ENCODE assay signal across 38 cellular contexts in genomic region chr7:72038022-72038732, GRCh38.
"Had no signal": no experiment of that assay in that cellular context is flagged by ENCODE, and none has a peak within 500 bp of the region (broad histone marks: within the 10 kb centered on the region; RNA-seq: fewer than 3 reads in every experiment).

No MANE protein-coding gene starts in this region.

- H3K27me3 ChIP-seq: ascending aorta, cardiac muscle cell, Peyer's patch, SJSA1 had no signal

- H3K4me1 Mint-ChIP-seq: activated CD4-positive, alpha-beta memory T cell treated with anti-CD3 and anti-CD28 coated beads, Interleukin-2, amount 10 ng/mL, durations not matched to agents 7 days and 5 days; activated CD8-positive, alpha-beta memory T cell treated with anti-CD3 and anti-CD28 coated beads, Interleukin-2, amount 10 ng/mL, durations not matched to agents 7 days and 5 days; activated naive CD4-positive, alpha-beta T cell treated with anti-CD3 and anti-CD28 coated beads, Interleukin-2, amount 50 U/mL, for 24 hours; activated naive CD8-positive, alpha-beta T cell treated with anti-CD3 and anti-CD28 coated beads, Interleukin-2, amount 10 ng/mL, durations not matched to agents 7 days and 5 days; activated T-helper 17 cell treated with anti-CD3 and anti-CD28 coated beads, Interleukin-2, amount 50 U/mL, for 72 hours; T-cell; T-helper 17 cell had no signal

- H3K36me3 ChIP-seq: ascending aorta, cardiac muscle cell, Peyer's patch, SJSA1, WERI-Rb-1 had no signal

- DNase-seq: activated CD4-positive, alpha-beta memory T cell treated with anti-CD3 and anti-CD28 coated beads, Interleukin-2, amount 10 ng/mL, durations not matched to agents 7 days and 5 days; activated CD4-positive, alpha-beta T cell treated with anti-CD3 and anti-CD28 coated beads for 1 hour; activated CD4-positive, alpha-beta T cell treated with anti-CD3 and anti-CD28 coated beads for 48 hours; activated CD4-positive, CD25-positive, alpha-beta regulatory T cell; activated CD8-positive, alpha-beta memory T cell treated with anti-CD3 and anti-CD28 coated beads for 24 hours; activated CD8-positive, alpha-beta memory T cell treated with anti-CD3 and anti-CD28 coated beads, Interleukin-2, amount 10 ng/mL, durations not matched to agents 7 days and 5 days; activated CD8-positive, alpha-beta memory T cell treated with anti-CD3 and anti-CD28 coated beads, Interleukin-2, amount 50 U/mL, for 48 hours; activated effector memory CD4-positive, alpha-beta T cell treated with anti-CD3 and anti-CD28 coated beads, Interleukin-2, amount 50 U/mL, for 16 hours; activated naive CD4-positive, alpha-beta T cell; activated naive CD8-positive, alpha-beta T cell treated with anti-CD3 and anti-CD28 coated beads, Interleukin-2, amount 10 ng/mL, durations not matched to agents 7 days and 5 days; activated T-cell treated with anti-CD3 and anti-CD28 coated beads, Interleukin-2, amount 50 U/mL, for 72 hours; amygdala; NCI-H1092 treated with DMSO at 0.1 percent for 48 hours; NCI-H1417; NCI-H146; NCI-H187; NCI-H2029 treated with DMSO at 0.1 percent for 48 hours; NCI-H2107; NCI-H2171; NCI-H510A; NCI-H526; NCI-H748 treated with DMSO at 0.1 percent for 48 hours; NK-92 treated with Interleukin-12 subunit alpha and Interleukin-12 subunit beta, amount 100 ng/mL, for 24 hours; PC-3; Peyer's patch; RPMI8226; SHP77 treated with DMSO at 0.1 percent for 48 hours; SK-N-SH; T-cell; T-helper 17 cell; T-helper 9 cell; WERI-Rb-1 had no signal

- H3K4me1 ChIP-seq: ascending aorta, Peyer's patch, SJSA1 had no signal

- H3K27me3 Mint-ChIP-seq: activated CD4-positive, alpha-beta memory T cell treated with anti-CD3 and anti-CD28 coated beads, Interleukin-2, amount 10 ng/mL, durations not matched to agents 7 days and 5 days; activated CD8-positive, alpha-beta memory T cell treated with anti-CD3 and anti-CD28 coated beads, Interleukin-2, amount 10 ng/mL, durations not matched to agents 7 days and 5 days; activated naive CD4-positive, alpha-beta T cell treated with anti-CD3 and anti-CD28 coated beads, Interleukin-2, amount 50 U/mL, for 24 hours; activated naive CD8-positive, alpha-beta T cell treated with anti-CD3 and anti-CD28 coated beads, Interleukin-2, amount 10 ng/mL, durations not matched to agents 7 days and 5 days; activated T-helper 17 cell treated with anti-CD3 and anti-CD28 coated beads, Interleukin-2, amount 50 U/mL, for 72 hours; T-cell; T-helper 17 cell had no signal

- H3K27ac ChIP-seq: ascending aorta, cardiac muscle cell, KMS-11, Peyer's patch, SJSA1, WERI-Rb-1 had no signal

- H3K27ac Mint-ChIP-seq: activated CD4-positive, alpha-beta memory T cell treated with anti-CD3 and anti-CD28 coated beads, Interleukin-2, amount 10 ng/mL, durations not matched to agents 7 days and 5 days; activated CD8-positive, alpha-beta memory T cell treated with anti-CD3 and anti-CD28 coated beads, Interleukin-2, amount 10 ng/mL, durations not matched to agents 7 days and 5 days; activated naive CD4-positive, alpha-beta T cell treated with anti-CD3 and anti-CD28 coated beads, Interleukin-2, amount 50 U/mL, for 24 hours; activated naive CD8-positive, alpha-beta T cell treated with anti-CD3 and anti-CD28 coated beads, Interleukin-2, amount 10 ng/mL, durations not matched to agents 7 days and 5 days; activated T-cell treated with anti-CD3 and anti-CD28 coated beads, Interleukin-2, amount 50 U/mL, for 72 hours; activated T-helper 17 cell treated with anti-CD3 and anti-CD28 coated beads, Interleukin-2, amount 50 U/mL, for 72 hours; T-cell; T-helper 17 cell had no signal

- ATAC-seq: activated CD8-positive, alpha-beta memory T cell treated with anti-CD3 and anti-CD28 coated beads, Interleukin-2, amount 10 ng/mL, durations not matched to agents 7 days and 5 days; activated T-cell treated with anti-CD3 and anti-CD28 coated beads, Interleukin-2, amount 50 U/mL, for 72 hours; activated T-helper 17 cell treated with anti-CD3 and anti-CD28 coated beads, Interleukin-2, amount 50 U/mL, for 72 hours; PC-3; T-cell; T-helper 17 cell had no signal

- H3K36me3 Mint-ChIP-seq: activated CD8-positive, alpha-beta memory T cell treated with anti-CD3 and anti-CD28 coated beads, Interleukin-2, amount 10 ng/mL, durations not matched to agents 7 days and 5 days; activated naive CD4-positive, alpha-beta T cell treated with anti-CD3 and anti-CD28 coated beads, Interleukin-2, amount 50 U/mL, for 24 hours; activated naive CD8-positive, alpha-beta T cell treated with anti-CD3 and anti-CD28 coated beads, Interleukin-2, amount 10 ng/mL, durations not matched to agents 7 days and 5 days; T-cell had no signal

- H3K4me3 Mint-ChIP-seq: activated CD4-positive, alpha-beta memory T cell treated with anti-CD3 and anti-CD28 coated beads, Interleukin-2, amount 10 ng/mL, durations not matched to agents 7 days and 5 days; activated CD8-positive, alpha-beta memory T cell treated with anti-CD3 and anti-CD28 coated beads, Interleukin-2, amount 10 ng/mL, durations not matched to agents 7 days and 5 days; activated naive CD4-positive, alpha-beta T cell treated with anti-CD3 and anti-CD28 coated beads, Interleukin-2, amount 50 U/mL, for 24 hours; activated naive CD8-positive, alpha-beta T cell treated with anti-CD3 and anti-CD28 coated beads, Interleukin-2, amount 10 ng/mL, durations not matched to agents 7 days and 5 days; activated T-cell treated with anti-CD3 and anti-CD28 coated beads, Interleukin-2, amount 50 U/mL, for 72 hours; activated T-helper 17 cell treated with anti-CD3 and anti-CD28 coated beads, Interleukin-2, amount 50 U/mL, for 72 hours; T-cell; T-helper 17 cell had no signal

- H3K4me3 ChIP-seq: ascending aorta, cardiac muscle cell, Peyer's patch, SJSA1 had no signal

- H3K9ac ChIP-seq: KMS-11, SK-N-SH had no signal
